ENCODE assay signal across 8 cellular contexts in genomic region chr6:149316740-149317655, GRCh38. TPM values are rescaled to one million over a fixed set of nuclear protein-coding genes. Genes with fewer than 3 reads are reported as not detected.
A peak's percentile ranks its signal among the peaks of the same experiment; 100 is the strongest.
DNase-seq lines count a peak whose midpoint lies in the region; ATAC-seq and TF ChIP-seq lines count a peak whose summit lies in the region.

No MANE protein-coding gene starts in this region.

- H3K4me1 Mint-ChIP-seq in activated naive CD8-positive, alpha-beta T cell treated with anti-CD3 and anti-CD28 coated beads, Interleukin-2, amount 10 ng/mL, durations not matched to agents 7 days and 5 days: peaks cover 24% of the 10 kb centered on the region

- H3K79me1 ChIP-seq in trophoblast cell (ENCODE audit: low read length): peaks cover 14% of the 10 kb centered on the region

- H2BK120ac ChIP-seq in trophoblast cell (ENCODE audit: insufficient read depth, low read length, poor library complexity): peak overlapping the region; percentile 99

- peaks cover 23% of the 10 kb centered on the region for H3K36me3 Mint-ChIP-seq in activated naive CD8-positive, alpha-beta T cell treated with anti-CD3 and anti-CD28 coated beads, Interleukin-2, amount 10 ng/mL, durations not matched to agents 7 days and 5 days

- H2AFZ ChIP-seq in trophoblast cell (ENCODE audit: insufficient read depth, low read length, poor library complexity): peak overlapping the region; percentile 94

- peak in 1 of 2 donors; percentile 65 for TF ChIP-seq EP300 in tibial nerve (IDR thresholded peaks at IDR 0.05)

- POLR2A ChIA-PET in activated naive CD8-positive, alpha-beta T cell treated with anti-CD3 and anti-CD28 coated beads, Interleukin-2, amount 10 ng/mL, durations not matched to agents 7 days and 5 days (lab: Charles Lee): interaction anchor here (0.5 to 4.6 kb wide), 43 partner anchors 8 to 288 kb away, joined by 3 to 31 read pairs (median 4); no protein-coding TSS in a partner anchor

- H3K4me1 ChIP-seq in cardiac muscle cell (ENCODE audit: low read depth): peaks cover 38% of the 10 kb centered on the region
- H3K4me1 ChIP-seq in trophoblast cell (ENCODE audit: control insufficient read depth in 1 of 2, insufficient read depth in 2 of 2, low read length in 2 of 2): peaks cover 0 to 2% of the 10 kb centered on the region in 2 experiments
- H3K4me1 ChIP-seq in tibial nerve: peaks cover 0 to 33% (median 7%) of the 10 kb centered on the region in 4 donors

- peak overlapping the region; percentile 98 for H3K14ac ChIP-seq in trophoblast cell (ENCODE audit: low read length)

- H4K12ac ChIP-seq in trophoblast cell (ENCODE audit: low read depth, low read length): peak overlapping the region; percentile 99

- peak; percentile 72 for ATAC-seq in HG02571 (IDR thresholded peaks at IDR 0.05; ENCODE audit: unreplicated experiment)
- ATAC-seq in activated naive CD8-positive, alpha-beta T cell treated with anti-CD3 and anti-CD28 coated beads, Interleukin-2, amount 10 ng/mL, durations not matched to agents 7 days and 5 days (ENCODE audit: low read depth): peak; percentile 74

- peak overlapping the region; percentile 83 for H2AK5ac ChIP-seq in trophoblast cell (ENCODE audit: low read length)

- peak overlapping the region; percentile 95 for H3K18ac ChIP-seq in trophoblast cell (ENCODE audit: low read length)

- peak overlapping the region; percentile 100 for H4K91ac ChIP-seq in trophoblast cell (ENCODE audit: low read depth, low read length)

- H3K4ac ChIP-seq in trophoblast cell (ENCODE audit: low read depth, low read length): peak overlapping the region; percentile 98

- peak overlapping the region; percentile 100 for H4K8ac ChIP-seq in trophoblast cell (ENCODE audit: low read depth, low read length)

- H3K9me3 ChIP-seq in cardiac muscle cell (ENCODE audit: low read depth): no peaks in the 10 kb centered on the region
- H3K9me3 ChIP-seq in trophoblast cell (ENCODE audit: insufficient read depth, low read depth, low read length): no peaks in the 10 kb centered on the region
- H3K9me3 ChIP-seq in tibial nerve: no peaks in the 10 kb centered on the region

- no peak for TF ChIP-seq CTCF in cardiac muscle cell (IDR thresholded peaks at IDR 0.05; ENCODE audit: low read depth, low read length)
- TF ChIP-seq CTCF in tibial nerve (IDR thresholded peaks at IDR 0.05): peak in 3 of 5 experiments; percentile 15 to 57 (median 45)

- peaks cover 12% of the 10 kb centered on the region for H3K79me2 ChIP-seq in trophoblast cell (ENCODE audit: control insufficient read depth, insufficient read depth, low read length, poor library complexity)

- no peaks in the 10 kb centered on the region for H3K27me3 ChIP-seq in cardiac muscle cell
- H3K27me3 ChIP-seq in trophoblast cell (ENCODE audit: insufficient read depth, low read length): no peaks in the 10 kb centered on the region
- no peaks in the 10 kb centered on the region for H3K27me3 ChIP-seq in tibial nerve

- H2BK12ac ChIP-seq in trophoblast cell (ENCODE audit: low read length): peak overlapping the region; percentile 84

- H3K4me3 ChIP-seq in cardiac muscle cell (peak overlapping the region; percentile 93), trophoblast cell (ENCODE audit: low read depth, low read length) (peak overlapping the region; percentile 96), tibial nerve (peak overlapping the region; percentile 96 to 100 (median 98))

- H3K27ac ChIP-seq in cardiac muscle cell (peak overlapping the region; percentile 98), trophoblast cell (ENCODE audit: low read depth, low read length) (peak overlapping the region; percentile 99), tibial nerve (peak overlapping the region; percentile 98 to 100 (median 100))

- TF ChIP-seq POLR2A in GM10847 (IDR thresholded peaks at IDR 0.05; ENCODE audit: extremely low read depth, insufficient read length) (peak; percentile 71), tibial nerve (IDR thresholded peaks at IDR 0.05) (peak; percentile 56 to 78)

- DNase-seq in NCI-H1048 (lab: John Stamatoyannopoulos, UW) (peak; percentile 69), SKM-1 (lab: John Stamatoyannopoulos, UW; ENCODE audit: unreplicated experiment) (peak; percentile 75), cardiac muscle cell (ENCODE audit: low read depth in 1 of 2, low spot score in 1 of 2) (peak; percentile 96 to 97), trophoblast cell (peak; percentile 92 to 95), tibial nerve (ENCODE audit: low spot score in 2 of 2) (peak; percentile 82 to 84)
- peak; percentile 92 for DNase-seq in activated naive CD8-positive, alpha-beta T cell treated with anti-CD3 and anti-CD28 coated beads, Interleukin-2, amount 10 ng/mL, durations not matched to agents 7 days and 5 days

- H3K36me3 ChIP-seq in cardiac muscle cell: no peaks in the 10 kb centered on the region
- H3K36me3 ChIP-seq in trophoblast cell (ENCODE audit: control insufficient read depth in 1 of 2, insufficient read depth in 2 of 2, low read length in 2 of 2): no peaks in the 10 kb centered on the region
- H3K36me3 ChIP-seq in tibial nerve: no peaks in the 10 kb centered on the region

- no peaks in the 10 kb centered on the region for H3K27me3 Mint-ChIP-seq in activated naive CD8-positive, alpha-beta T cell treated with anti-CD3 and anti-CD28 coated beads, Interleukin-2, amount 10 ng/mL, durations not matched to agents 7 days and 5 days

- H3K4me2 ChIP-seq in trophoblast cell (ENCODE audit: low read length): peak overlapping the region; percentile 97

- peak overlapping the region; percentile 86 for H3K27ac Mint-ChIP-seq in activated naive CD8-positive, alpha-beta T cell treated with anti-CD3 and anti-CD28 coated beads, Interleukin-2, amount 10 ng/mL, durations not matched to agents 7 days and 5 days

- peak overlapping the region; percentile 83 for H3K4me3 Mint-ChIP-seq in activated naive CD8-positive, alpha-beta T cell treated with anti-CD3 and anti-CD28 coated beads, Interleukin-2, amount 10 ng/mL, durations not matched to agents 7 days and 5 days

- peak overlapping the region; percentile 98 for H3K9ac ChIP-seq in trophoblast cell (ENCODE audit: low read length)

- no CpG with 5 or more reads among the region's 96 CpGs for WGBS in trophoblast cell (ENCODE audit: extremely low coverage, insufficient coverage, insufficient read length)
- 0 to 1% methylated on average over 62 to 69 of the region's 96 CpGs for WGBS in tibial nerve, 2 donors

- no peak overlapping the region for H3K23ac ChIP-seq in trophoblast cell (ENCODE audit: low read length)

- H3K9me3 Mint-ChIP-seq in activated naive CD8-positive, alpha-beta T cell treated with anti-CD3 and anti-CD28 coated beads, Interleukin-2, amount 10 ng/mL, durations not matched to agents 7 days and 5 days: peaks cover 8% of the 10 kb centered on the region

- peak overlapping the region; percentile 99 for H2BK5ac ChIP-seq in trophoblast cell (ENCODE audit: low read depth, low read length, poor library complexity)

RNA-seq across cellular contexts. Expression of gene TAB2, which starts 0.5 kb away (rescaled TPM):
- 100 to 1,000 TPM; 115 to 130 TPM for total RNA-seq in activated naive CD8-positive, alpha-beta T cell treated with anti-CD3 and anti-CD28 coated beads, Interleukin-2, amount 10 ng/mL, durations not matched to agents 7 days and 5 days
- total RNA-seq in cardiac muscle cell (26.5 and 39.0 TPM in 2 replicates), tibial nerve (100 to 1,000 TPM in 1 of 4 donors, 10 to 100 TPM in 3; 57.5 to 101 (median 74.7) TPM)
- 13.8 and 23.0 TPM in 2 replicates for polyA plus RNA-seq in cardiac muscle cell
- polyA plus RNA-seq in trophoblast cell (2013): 59.5 and 60.1 TPM in 2 replicates

Comparison
In these comparisons a context has a peak if more than half of its experiments do, and no peak if none do; other contexts are left out.
1. Peak in every context shown above with its lines: DNase-seq, ATAC-seq, H3K4me3 ChIP-seq and H3K27ac ChIP-seq.